Comparison of ENCODE assay signal across 13 cellular contexts in the genomic region with DNA sequence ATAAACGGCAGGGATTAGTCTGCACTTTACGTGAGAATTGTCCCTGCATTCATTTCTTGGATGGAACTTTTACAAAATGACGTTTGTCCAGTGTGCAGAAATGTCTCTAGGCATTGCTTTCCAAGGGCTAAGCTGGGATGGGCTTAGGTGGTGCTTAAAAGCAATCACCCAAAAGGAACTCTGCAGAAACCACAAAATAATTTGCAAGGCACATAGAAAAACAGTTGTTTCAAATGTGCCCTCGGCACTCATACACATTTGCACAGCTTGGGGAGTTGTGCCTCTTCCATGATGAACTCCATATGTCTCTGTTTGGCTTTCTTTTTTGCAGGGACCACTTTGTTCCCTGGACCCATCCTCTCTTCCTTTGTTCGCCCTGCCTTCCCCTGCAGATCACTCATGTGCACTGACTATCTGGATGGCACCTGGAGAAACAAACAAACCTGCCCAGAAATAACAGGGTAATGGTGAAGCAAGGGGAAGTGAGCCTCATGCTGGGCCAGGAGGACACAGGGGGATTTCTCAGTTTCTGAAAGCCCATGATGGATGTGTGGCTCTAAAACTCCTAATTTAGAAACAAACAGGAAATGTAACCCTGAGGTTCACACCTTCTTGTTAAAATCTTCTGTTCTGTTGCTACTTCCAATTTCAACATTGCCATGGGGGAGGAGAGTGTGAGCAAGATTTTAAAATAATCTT.
DNase-seq lines count a peak whose midpoint lies in the region; ATAC-seq and TF ChIP-seq lines count a peak whose summit lies in the region.
"Had no signal": no experiment of that assay in that cellular context is flagged by ENCODE, and none has a peak within 500 bp of the region (broad histone marks: within the 10 kb centered on the region; RNA-seq: fewer than 3 reads in every experiment).

No MANE protein-coding gene starts in this region.

- intact Hi-C loops in left colon (cut with DNase I, micrococcal nuclease), result no loop called here

- H3K36me3 Mint-ChIP-seq in endothelial cell (ENCODE audit: low read depth, unreplicated experiment), result no peaks in the 10 kb centered on the region
- H3K36me3 Mint-ChIP-seq: activated naive CD4-positive, alpha-beta T cell treated with anti-CD3 and anti-CD28 coated beads, Interleukin-2, amount 50 U/mL, for 24 hours had no signal

- no peak overlapping the region for H3K4me3 ChIP-seq in fibroblast of mammary gland (ENCODE audit: control insufficient read depth, low read depth, low read length)
- H3K4me3 ChIP-seq: GM23338, left ventricle myocardium inferior, MG63 had no signal

- H3K4me1 Mint-ChIP-seq in endothelial cell (ENCODE audit: unreplicated experiment), result peaks cover 3% of the 10 kb centered on the region
- H3K4me1 Mint-ChIP-seq: activated naive CD4-positive, alpha-beta T cell treated with anti-CD3 and anti-CD28 coated beads, Interleukin-2, amount 50 U/mL, for 24 hours had no signal

- ATAC-seq in GM18511 (IDR thresholded peaks at IDR 0.05; ENCODE audit: unreplicated experiment) (peak; percentile 91), GM21423 (IDR thresholded peaks at IDR 0.05; ENCODE audit: unreplicated experiment) (peak; percentile 65), HG03378 (IDR thresholded peaks at IDR 0.05; ENCODE audit: unreplicated experiment) (peak; percentile 76), left colon (no peak)
- ATAC-seq: GM23338 had no signal

- H3K9me3 Mint-ChIP-seq in endothelial cell (ENCODE audit: unreplicated experiment), result no peaks in the 10 kb centered on the region
- H3K9me3 Mint-ChIP-seq: activated naive CD4-positive, alpha-beta T cell treated with anti-CD3 and anti-CD28 coated beads, Interleukin-2, amount 50 U/mL, for 24 hours had no signal

- no peak overlapping the region for H3K4me3 Mint-ChIP-seq in endothelial cell (ENCODE audit: unreplicated experiment)
- H3K4me3 Mint-ChIP-seq: activated naive CD4-positive, alpha-beta T cell treated with anti-CD3 and anti-CD28 coated beads, Interleukin-2, amount 50 U/mL, for 24 hours; GM23338 had no signal

- TF ChIP-seq CTCF in fibroblast of mammary gland (conservative IDR thresholded peaks at IDR 0.05; ENCODE audit: control insufficient read depth, insufficient read depth, low read depth, low read length) (no peak), endothelial cell (IDR thresholded peaks at IDR 0.05; ENCODE audit: unreplicated experiment) (no peak)

- no peak overlapping the region for H3K27ac Mint-ChIP-seq in endothelial cell (ENCODE audit: unreplicated experiment)
- H3K27ac Mint-ChIP-seq: activated naive CD4-positive, alpha-beta T cell treated with anti-CD3 and anti-CD28 coated beads, Interleukin-2, amount 50 U/mL, for 24 hours; GM23338 had no signal

- peak; percentile 59 for DNase-seq in fibroblast of mammary gland (ENCODE audit: low read depth)
- no peak for DNase-seq in activated gamma-delta T cell (lab: John Stamatoyannopoulos, UW)
- DNase-seq in hippocampal formation (lab: John Stamatoyannopoulos, UW), result no peak
- no peak for DNase-seq in endothelial cell (ENCODE audit: low spot score)
- DNase-seq in left colon, result no peak
- DNase-seq: DMS 273 treated with DMSO at 0.1 percent for 48 hours, left ventricle myocardium inferior, MG63 had no signal

- peaks cover 4% of the 10 kb centered on the region for H3K27me3 Mint-ChIP-seq in endothelial cell (ENCODE audit: unreplicated experiment)
